Comparison of ENCODE assay signal across 11 cellular contexts in genomic region chr2:147525724-147526489, GRCh38.
DNase-seq lines count a peak whose midpoint lies in the region; ATAC-seq, FAIRE-seq and TF ChIP-seq lines count a peak whose summit lies in the region.
"Had no signal": no experiment of that assay in that cellular context is flagged by ENCODE, and none has a peak within 500 bp of the region (broad histone marks: within the 10 kb centered on the region; RNA-seq: fewer than 3 reads in every experiment).

No MANE protein-coding gene starts in this region.

- FAIRE-seq in astrocyte (lab: Jason Lieb, UNC), result no peak

- H3K27me3 Mint-ChIP-seq in GM23338 (ENCODE audit: insufficient read depth, low read depth, poor library complexity) (no peaks in the 10 kb centered on the region), astrocyte (ENCODE audit: low read depth, unreplicated experiment) (no peaks in the 10 kb centered on the region)

- H3K9me2 ChIP-seq in GM23338 (ENCODE audit: insufficient read depth), result 0 out of 2 replicates have a peak, but pooled peaks cover 11% of the 10 kb centered on the region

- TF ChIP-seq CTCF in GM23338 (conservative IDR thresholded peaks at IDR 0.05; ENCODE audit: low read depth in 2 of 2) (peak in 1 of 2 experiments; percentile 14; a peak in 1 of 4 replicates), astrocyte (IDR thresholded peaks at IDR 0.05; ENCODE audit: insufficient read depth, low read depth, low read length) (no peak), mucosa of descending colon (IDR thresholded peaks at IDR 0.05) (no peak)

- ATAC-seq in GM23338 (no peak), mucosa of descending colon (peak; percentile 44), HG03135 (IDR thresholded peaks at IDR 0.05; ENCODE audit: unreplicated experiment) (no peak), HG02970 (IDR thresholded peaks at IDR 0.05; ENCODE audit: low FRiP score, unreplicated experiment) (no peak), GM21447 (IDR thresholded peaks at IDR 0.05; ENCODE audit: unreplicated experiment) (no peak), GM18517 (IDR thresholded peaks at IDR 0.05; ENCODE audit: unreplicated experiment) (no peak)
- ATAC-seq: heart left ventricle had no signal

- no peaks in the 10 kb centered on the region for H3K36me3 ChIP-seq in GM23338 (ENCODE audit: insufficient read depth)
- H3K36me3 ChIP-seq in astrocyte (ENCODE audit: insufficient read depth, low read length), result no peaks in the 10 kb centered on the region
- H3K36me3 ChIP-seq in mucosa of descending colon (ENCODE audit: low read depth), result no peaks in the 10 kb centered on the region
- H3K36me3 ChIP-seq: BLaER1 treated with 17β-estradiol and CSF1 and Interleukin-3, amounts not matched to agents 10 nM and 100 nM; heart left ventricle had no signal

- intact Hi-C loops in mucosa of descending colon (cut with DNase I, micrococcal nuclease), result no loop called here

- H3K79me2 ChIP-seq in GM23338 (replicated peaks; ENCODE audit: insufficient read depth) (no peaks in the 10 kb centered on the region), astrocyte (ENCODE audit: insufficient read depth, low read length) (no peaks in the 10 kb centered on the region)

- H3K36me3 Mint-ChIP-seq in GM23338 (ENCODE audit: low read depth), result no peaks in the 10 kb centered on the region
- H3K36me3 Mint-ChIP-seq in astrocyte (ENCODE audit: low read depth, unreplicated experiment), result no peaks in the 10 kb centered on the region

- H3K4me1 Mint-ChIP-seq in GM23338, result peaks cover 8% of the 10 kb centered on the region
- H3K4me1 Mint-ChIP-seq in astrocyte (ENCODE audit: low read depth, unreplicated experiment), result peaks cover 10% of the 10 kb centered on the region

- H3K9me3 ChIP-seq in astrocyte (ENCODE audit: insufficient read depth, low read depth, low read length), result no peaks in the 10 kb centered on the region
- H3K9me3 ChIP-seq in mucosa of descending colon, result no peaks in the 10 kb centered on the region
- H3K9me3 ChIP-seq: heart left ventricle had no signal

- no peak overlapping the region for H3K27ac ChIP-seq in GM23338 (ENCODE audit: low read depth)
- no peak overlapping the region for H3K27ac ChIP-seq in astrocyte (ENCODE audit: low read depth, low read length)
- H3K27ac ChIP-seq: BLaER1 treated with 17β-estradiol and CSF1 and Interleukin-3, amounts not matched to agents 10 nM and 100 nM; dorsolateral prefrontal cortex; heart left ventricle had no signal

- DNase-seq in GM23338 (ENCODE audit: low spot score), result no peak
- DNase-seq in NCI-H2029 treated with DMSO at 0.1 percent for 48 hours (lab: John Stamatoyannopoulos, UW), result peak; percentile 95
- no peak for DNase-seq in astrocyte (ENCODE audit: low read depth)
- peak in 1 of 3 donors; percentile 23 for DNase-seq in mucosa of descending colon
- DNase-seq: dorsolateral prefrontal cortex, heart left ventricle had no signal

- H4K20me1 ChIP-seq in GM23338 (replicated peaks; ENCODE audit: insufficient read depth), result no peaks in the 10 kb centered on the region
- no peaks in the 10 kb centered on the region for H4K20me1 ChIP-seq in astrocyte (ENCODE audit: insufficient read depth, low read length)
- H4K20me1 ChIP-seq: BLaER1 treated with 17β-estradiol and CSF1 and Interleukin-3, amounts not matched to agents 10 nM and 100 nM had no signal

- H3K9me3 Mint-ChIP-seq in GM23338 (no peaks in the 10 kb centered on the region; the same call in 2 of the 3 replicates), astrocyte (ENCODE audit: unreplicated experiment) (no peaks in the 10 kb centered on the region)

- no peaks in the 10 kb centered on the region for H3K27me3 ChIP-seq in GM23338 (ENCODE audit: insufficient read depth)
- no peaks in the 10 kb centered on the region for H3K27me3 ChIP-seq in astrocyte (ENCODE audit: insufficient read depth, low read length)
- H3K27me3 ChIP-seq: BLaER1 treated with 17β-estradiol and CSF1 and Interleukin-3, amounts not matched to agents 10 nM and 100 nM; heart left ventricle had no signal

- H3K4me3 ChIP-seq in GM23338 (no peak overlapping the region), astrocyte (ENCODE audit: insufficient read depth, low read depth, low read length) (no peak overlapping the region), mucosa of descending colon (no peak overlapping the region)
- H3K4me3 ChIP-seq: BLaER1 treated with 17β-estradiol and CSF1 and Interleukin-3, amounts not matched to agents 10 nM and 100 nM; dorsolateral prefrontal cortex; heart left ventricle had no signal

- no peak overlapping the region for H3K9ac ChIP-seq in astrocyte (ENCODE audit: low read length)
- H3K9ac ChIP-seq: BLaER1 treated with 17β-estradiol and CSF1 and Interleukin-3, amounts not matched to agents 10 nM and 100 nM had no signal

- H3K27ac Mint-ChIP-seq in GM23338 (peak overlapping the region; percentile 80; the same call in 1 of the 2 replicates), astrocyte (ENCODE audit: unreplicated experiment) (peak overlapping the region; percentile 35)

- no peaks in the 10 kb centered on the region for H3F3A ChIP-seq in GM23338 (replicated peaks; ENCODE audit: low read depth)

- H3K4me1 ChIP-seq in GM23338 (ENCODE audit: insufficient read depth) (no peaks in the 10 kb centered on the region), astrocyte (ENCODE audit: insufficient read depth, low read length) (no peaks in the 10 kb centered on the region), mucosa of descending colon (ENCODE audit: low read depth) (no peaks in the 10 kb centered on the region)

- H2AFZ ChIP-seq in GM23338 (peak overlapping the region; percentile 79; the same call in 1 of the 2 replicates), astrocyte (ENCODE audit: low read depth, low read length) (no peak overlapping the region)

- H3K4me2 ChIP-seq in GM23338 (no peak overlapping the region), astrocyte (ENCODE audit: low read length) (no peak overlapping the region)

- H3K4me3 Mint-ChIP-seq in GM23338 (no peak overlapping the region), astrocyte (ENCODE audit: unreplicated experiment) (no peak overlapping the region)

TF ChIP-seq in GM23338, 12 proteins besides CTCF, POLR2A, EP300 and RAD21 (continues in another document):
- TF ChIP-seq EZH2 (IDR thresholded peaks at IDR 0.05; ENCODE audit: low read depth, unreplicated experiment) (no peak), ETS1 (IDR thresholded peaks at IDR 0.05) (no peak), EZH2phosphoT487 (IDR thresholded peaks at IDR 0.05; ENCODE audit: unreplicated experiment) (no peak), JUNB (IDR thresholded peaks at IDR 0.05; ENCODE audit: unreplicated experiment) (no peak), ZNF331 (CRISPR knock-in tag; IDR thresholded peaks at IDR 0.05; ENCODE audit: low read depth) (no peak), STAT1 (IDR thresholded peaks at IDR 0.05; ENCODE audit: unreplicated experiment) (no peak), ZNF114 (CRISPR knock-in tag; IDR thresholded peaks at IDR 0.05) (no peak)
